In genomic region chr22:32823024-32823730, GRCh38 we compare ENCODE assay signal across 1 cellular context.
TF ChIP-seq lines count a peak whose summit lies in the region.

No MANE protein-coding gene starts in this region.

TF ChIP-seq in WTC11, 78 proteins besides CTCF, POLR2A, EP300 and RAD21 (continued from another document):
- TF ChIP-seq PREB (CRISPR knock-in tag; IDR thresholded peaks at IDR 0.05; ENCODE audit: borderline replicate concordance): no peak
- no peak for TF ChIP-seq MXD4 (CRISPR knock-in tag; IDR thresholded peaks at IDR 0.05; ENCODE audit: borderline replicate concordance)
